Comparison of ENCODE assay signal across 8 cellular contexts in the genomic region with DNA sequence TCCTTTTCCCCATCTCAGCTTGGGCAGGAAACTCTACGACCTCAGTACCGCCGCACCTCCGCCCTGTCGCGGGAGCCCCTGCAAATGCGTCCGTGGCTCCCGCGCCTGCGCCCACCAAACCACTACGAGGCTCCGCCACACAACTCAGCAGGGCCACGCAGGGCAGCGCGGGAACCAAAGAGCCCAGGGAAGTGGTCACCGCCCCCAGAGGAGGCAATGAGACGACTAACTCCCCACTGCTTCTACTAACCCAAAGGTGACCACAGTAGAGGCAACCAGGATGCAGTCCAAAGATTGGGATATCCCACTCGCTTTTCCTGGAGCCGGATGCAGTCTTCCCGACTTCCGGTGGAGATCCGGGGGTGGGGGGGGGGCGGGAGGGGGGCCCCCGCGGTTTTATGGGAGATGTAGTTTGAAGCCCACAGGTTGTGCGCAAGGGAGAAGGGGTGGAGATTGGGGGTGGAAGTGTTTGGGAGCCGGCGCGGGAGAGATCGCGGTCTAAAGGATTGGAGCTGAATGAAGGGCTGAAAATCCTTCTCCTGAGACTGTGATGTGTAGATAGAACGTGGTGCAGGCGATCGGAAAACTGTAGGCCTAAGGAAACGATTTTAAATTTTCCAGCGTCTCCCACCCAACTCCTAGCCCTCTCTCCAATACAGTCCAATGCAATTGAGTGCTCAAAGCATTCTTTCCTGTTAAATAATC. TPM values are rescaled to one million over a fixed set of nuclear protein-coding genes. Genes with fewer than 3 reads are reported as not detected.
DNase-seq lines count a peak whose midpoint lies in the region; ATAC-seq and TF ChIP-seq lines count a peak whose summit lies in the region.

TSS of gene NUDT12 (minus strand) at position 337 of the 705 bp plus-strand sequence. CDS start 2,541 bp downstream, outside the sequence.

- no peak for TF ChIP-seq POLR2A in lower leg skin (IDR thresholded peaks at IDR 0.05)

- ATAC-seq in GM18870 (IDR thresholded peaks at IDR 0.05; ENCODE audit: unreplicated experiment) (peak; percentile 82), HG03108 (IDR thresholded peaks at IDR 0.05; ENCODE audit: unreplicated experiment) (peak; percentile 93)

- 43 to 47% methylated on average over 31 to 36 of the region's 37 CpGs for WGBS in ectodermal cell, 2 experiments
- 0 to 16% methylated on average over 35 of the region's 37 CpGs for WGBS in lower leg skin, 2 donors

- H3K9me3 ChIP-seq in ectodermal cell (ENCODE audit: control insufficient read depth, low read length), result no peaks in the 10 kb centered on the region

- no peaks in the 10 kb centered on the region for H3K27me3 ChIP-seq in ectodermal cell (ENCODE audit: control insufficient read depth, insufficient read depth, low read length, poor library complexity, severe bottlenecking)

- no peaks in the 10 kb centered on the region for H3K36me3 ChIP-seq in ectodermal cell (ENCODE audit: control insufficient read depth, insufficient read depth, low read length)

- POLR2A ChIA-PET in AG04449 (lab: Yijun Ruan, JAX), result no interaction called here

- H3K4me3 ChIP-seq in AG04449 (ENCODE audit: low read depth, low read length) (peak within 1 kb of the TSS; percentile 77), ectodermal cell (ENCODE audit: insufficient read depth, low read depth, low read length) (peak within 1 kb of the TSS; percentile 72), lower leg skin (ENCODE audit: low read depth, poor library complexity, severe bottlenecking) (peak within 1 kb of the TSS; percentile 81)

- intact Hi-C loops in lower leg skin (cut with DNase I; ENCODE audit: low total_unique reads), result no loop called here

- TF ChIP-seq CTCF in AG04449 (IDR thresholded peaks at IDR 0.05; ENCODE audit: insufficient read depth, low read length, missing control alignments), result no peak
- no peak for TF ChIP-seq CTCF in lower leg skin (IDR thresholded peaks at IDR 0.05)

- H3K4me1 ChIP-seq in ectodermal cell (ENCODE audit: control insufficient read depth, insufficient read depth, low read length), result peaks cover 5% of the 10 kb centered on the region

- DNase-seq in AG04449 (ENCODE audit: low read depth, low spot score) (no peak), NCI-H2227 treated with DMSO at 0.1 percent for 48 hours (lab: John Stamatoyannopoulos, UW) (peak; percentile 90), lower leg skin (ENCODE audit: low spot score in 2 of 2) (peak; percentile 38 to 91)
- peak; percentile 18 to 23 for DNase-seq in activated CD4-positive, alpha-beta T cell treated with anti-CD3 and anti-CD28 coated beads, Interleukin-2, amount 50 U/mL, for 4 hours
- DNase-seq in stimulated activated CD4-positive, alpha-beta T cell treated with anti-CD3 and anti-CD28 coated beads, Interleukin-4, amount 100 ng/mL, for 24 hours, result peak; percentile 63

- CTCF ChIA-PET in AG04449 (lab: Yijun Ruan, JAX), result interaction anchor here (1.0 kb wide), 1 partner anchor 25 kb away, joined by 5 read pairs; no protein-coding TSS in a partner anchor

- H3K27ac ChIP-seq in ectodermal cell (ENCODE audit: insufficient read depth, low read depth, low read length, poor library complexity, severe bottlenecking), result no peak within 1 kb of the TSS

RNA-seq across cellular contexts. Expression of gene NUDT12, which starts in this region (rescaled TPM):
- 12.6 TPM for polyA plus RNA-seq in ectodermal cell (2013, experiment 1 of 4)
- polyA plus RNA-seq in ectodermal cell (2013, experiment 2 of 4), result 13.2 TPM
- polyA plus RNA-seq in ectodermal cell (2013, experiment 3 of 4), result 11.5 TPM
- polyA plus RNA-seq in ectodermal cell (2013, experiment 4 of 4), result 12.2 TPM
- 10 to 100 TPM; 11.5 to 14.5 (median 12.5) TPM for total RNA-seq in lower leg skin
